ENCODE assay signal across 8 cellular contexts in genomic region chr2:9474361-9475117, GRCh38. TPM values are rescaled to one million over a fixed set of nuclear protein-coding genes. Genes with fewer than 3 reads are reported as not detected.
A peak's percentile ranks its signal among the peaks of the same experiment; 100 is the strongest.
DNase-seq lines count a peak whose midpoint lies in the region; ATAC-seq, FAIRE-seq and TF ChIP-seq lines count a peak whose summit lies in the region.

Gene IAH1 (plus strand): TSS chr2:9474551. CDS start chr2:9474567, 16 bp downstream.

- peaks cover 41 to 55% (median 48%) of the 10 kb centered on the region in 4 donors for H3K4me1 Mint-ChIP-seq in CD4-positive, CD25-positive, alpha-beta regulatory T cell
- peaks cover 33% of the 10 kb centered on the region for H3K4me1 Mint-ChIP-seq in activated naive CD4-positive, alpha-beta T cell treated with anti-CD3 and anti-CD28 coated beads for 36 hours (ENCODE audit: low read depth)

- intact Hi-C loops in activated naive CD4-positive, alpha-beta T cell treated with anti-CD3 and anti-CD28 coated beads for 36 hours (cut with micrococcal nuclease): loop anchor here (1.0 to 10.0 kb wide), 6 partner anchors 18 to 308 kb away; partner anchors contain the start of genes ADAM17 and YWHAQ
- intact Hi-C loops in testis (cut with DNase I; ENCODE audit: low total_unique reads): no loop called here

- no peaks in the 10 kb centered on the region for H3K9me3 Mint-ChIP-seq in CD4-positive, CD25-positive, alpha-beta regulatory T cell
- no peaks in the 10 kb centered on the region for H3K9me3 Mint-ChIP-seq in activated naive CD4-positive, alpha-beta T cell treated with anti-CD3 and anti-CD28 coated beads for 36 hours

- no peaks in the 10 kb centered on the region for H3K27me3 Mint-ChIP-seq in CD4-positive, CD25-positive, alpha-beta regulatory T cell
- no peaks in the 10 kb centered on the region for H3K27me3 Mint-ChIP-seq in activated naive CD4-positive, alpha-beta T cell treated with anti-CD3 and anti-CD28 coated beads for 36 hours (ENCODE audit: low read depth)

- peak within 1 kb of the TSS; percentile 89 for H3K4me2 ChIP-seq in osteoblast (ENCODE audit: insufficient read depth, low read length)

- CTCF ChIA-PET in activated naive CD4-positive, alpha-beta T cell treated with anti-CD3 and anti-CD28 coated beads for 36 hours (lab: Charles Lee): interaction anchor here (0.6 to 1.6 kb wide), 5 partner anchors 10 to 295 kb away, joined by 3 to 9 read pairs (median 4); partner anchors contain the start of gene ADAM17

- H3K4me1 ChIP-seq in CD4-positive, CD25-positive, alpha-beta regulatory T cell (ENCODE audit: control insufficient read depth, insufficient read depth, low read length, poor library complexity, severe bottlenecking): peaks cover 38% of the 10 kb centered on the region
- H3K4me1 ChIP-seq in SJSA1 (replicated peaks) (peaks cover 17% of the 10 kb centered on the region), osteoblast (ENCODE audit: insufficient read depth, low read length) (peaks cover 12% of the 10 kb centered on the region), testis (peaks cover 21% of the 10 kb centered on the region)

- peaks cover 8% of the 10 kb centered on the region for H3K36me3 ChIP-seq in CD4-positive, CD25-positive, alpha-beta regulatory T cell (ENCODE audit: control insufficient read depth, insufficient read depth, low read length)
- peaks cover 70% of the 10 kb centered on the region for H3K36me3 ChIP-seq in SJSA1
- peaks cover 30% of the 10 kb centered on the region for H3K36me3 ChIP-seq in osteoblast (ENCODE audit: insufficient read depth, low read length)
- no peaks in the 10 kb centered on the region for H3K36me3 ChIP-seq in testis (ENCODE audit: low read depth, missing control alignments)

- H3K4me3 ChIP-seq in CD4-positive, CD25-positive, alpha-beta regulatory T cell (ENCODE audit: low read depth, low read length): peak within 1 kb of the TSS; percentile 89
- H3K4me3 ChIP-seq in SJSA1 (peak within 1 kb of the TSS; percentile 87), osteoblast (ENCODE audit: insufficient read depth, low read length) (peak within 1 kb of the TSS; percentile 82), testis (peak within 1 kb of the TSS; percentile 88 to 90)

- peaks cover 45% of the 10 kb centered on the region for H3K79me2 ChIP-seq in osteoblast (ENCODE audit: insufficient read depth, low read length)

- TF ChIP-seq POLR2A in testis (IDR thresholded peaks at IDR 0.05): no peak

- H4K20me1 ChIP-seq in osteoblast (ENCODE audit: insufficient read depth, low read length): peaks cover 2% of the 10 kb centered on the region

- no peaks in the 10 kb centered on the region for H3K9me3 ChIP-seq in CD4-positive, CD25-positive, alpha-beta regulatory T cell (ENCODE audit: control insufficient read depth in 2 of 2, low read length in 2 of 2)
- H3K9me3 ChIP-seq in SJSA1 (replicated peaks): no peaks in the 10 kb centered on the region
- no peaks in the 10 kb centered on the region for H3K9me3 ChIP-seq in osteoblast (ENCODE audit: low read depth, low read length)
- no peaks in the 10 kb centered on the region for H3K9me3 ChIP-seq in testis

- H3K27me3 ChIP-seq in CD4-positive, CD25-positive, alpha-beta regulatory T cell (ENCODE audit: control insufficient read depth, insufficient read depth, low read length): no peaks in the 10 kb centered on the region
- H3K27me3 ChIP-seq in SJSA1 (replicated peaks) (no peaks in the 10 kb centered on the region), osteoblast (ENCODE audit: insufficient read depth, low read length) (no peaks in the 10 kb centered on the region), testis (no peaks in the 10 kb centered on the region)

- TF ChIP-seq CTCF in osteoblast (IDR thresholded peaks at IDR 0.05; ENCODE audit: extremely low read depth, low read depth, low read length): no peak
- TF ChIP-seq CTCF in testis (IDR thresholded peaks at IDR 0.05): no peak

- peak within 1 kb of the TSS; percentile 89 for H2AFZ ChIP-seq in osteoblast (ENCODE audit: low read length)

- peak; percentile 11 for FAIRE-seq in GM19239 (lab: Jason Lieb, UNC)

- peaks cover 15% of the 10 kb centered on the region for H3K36me3 Mint-ChIP-seq in CD4-positive, CD25-positive, alpha-beta regulatory T cell
- peaks cover 24% of the 10 kb centered on the region for H3K36me3 Mint-ChIP-seq in activated naive CD4-positive, alpha-beta T cell treated with anti-CD3 and anti-CD28 coated beads for 36 hours (ENCODE audit: low read depth)

- peak within 1 kb of the TSS; percentile 94 for H3K27ac ChIP-seq in CD4-positive, CD25-positive, alpha-beta regulatory T cell (ENCODE audit: insufficient read depth, low read length, poor library complexity, severe bottlenecking)
- H3K27ac ChIP-seq in SJSA1 (peak within 1 kb of the TSS; percentile 76), osteoblast (ENCODE audit: low read depth, low read length) (peak within 1 kb of the TSS; percentile 78), testis (peak within 1 kb of the TSS; percentile 89 to 94)

- peak; percentile 81 to 82 for ATAC-seq in CD4-positive, CD25-positive, alpha-beta regulatory T cell (ENCODE audit: low read depth in 2 of 2)
- ATAC-seq in HG03439 (IDR thresholded peaks at IDR 0.05; ENCODE audit: unreplicated experiment): peak; percentile 77

- DNase-seq in CD4-positive, CD25-positive, alpha-beta regulatory T cell: peak; percentile 75 to 80 (median 76)
- DNase-seq in GM19239 (ENCODE audit: insufficient read length, low spot score) (peak; percentile 80), SJSA1 (ENCODE audit: low read depth in 1 of 2, low spot score in 2 of 2) (peak; percentile 53 to 87), globus pallidus (ENCODE audit: low spot score) (peak; percentile 66), osteoblast (ENCODE audit: insufficient read length, low spot score, missing footprints) (peak; percentile 94), testis (peak; percentile 69)
- DNase-seq in activated naive CD4-positive, alpha-beta T cell treated with anti-CD3 and anti-CD28 coated beads for 36 hours: peak; percentile 57

- 1% methylated on average over 82 of the region's 95 CpGs; no CpG with 5 or more reads in 1 of the 2 donors for WGBS in testis, 2 donors

- H3K27ac Mint-ChIP-seq in CD4-positive, CD25-positive, alpha-beta regulatory T cell: peak within 1 kb of the TSS; percentile 77 to 95 (median 87)
- H3K27ac Mint-ChIP-seq in activated naive CD4-positive, alpha-beta T cell treated with anti-CD3 and anti-CD28 coated beads for 36 hours: peak within 1 kb of the TSS; percentile 72

- H3K4me3 Mint-ChIP-seq in CD4-positive, CD25-positive, alpha-beta regulatory T cell: peak within 1 kb of the TSS; percentile 86 to 97 (median 92)
- H3K4me3 Mint-ChIP-seq in activated naive CD4-positive, alpha-beta T cell treated with anti-CD3 and anti-CD28 coated beads for 36 hours: peak within 1 kb of the TSS; percentile 75

RNA-seq across cellular contexts. Expression of gene IAH1, which starts in this region (rescaled TPM):
- total RNA-seq in CD4-positive, CD25-positive, alpha-beta regulatory T cell: 40.7 TPM
- 100 to 1,000 TPM in 2 of 4 donors, 10 to 100 TPM in 2; 87.6 to 108 (median 98.0) TPM for polyA plus RNA-seq in CD4-positive, CD25-positive, alpha-beta regulatory T cell
- 89.3 and 121 TPM in 2 replicates for total RNA-seq in SJSA1 (2014; rRNA removed; shearing (Covaris generic))
- total RNA-seq in activated naive CD4-positive, alpha-beta T cell treated with anti-CD3 and anti-CD28 coated beads for 36 hours: 10 to 100 TPM; 65.4 to 70.2 TPM
- total RNA-seq in osteoblast (52.1 and 56.6 TPM in 2 replicates), testis (10 to 100 TPM; 76.3 to 86.0 TPM)
- 208 TPM for polyA plus RNA-seq in testis (ENCODE audit: insufficient read depth, low read depth, low replicate concordance)

Comparison
In these comparisons a context has a peak if more than half of its experiments do, and no peak if none do; other contexts are left out.
1. Peak in every context shown above with its lines: DNase-seq, ATAC-seq, H3K4me3 ChIP-seq and H3K27ac ChIP-seq.